In genomic region chr2:19367346-19367745, GRCh38 we compare ENCODE assay signal across 1 cellular context.
TF ChIP-seq lines count a peak whose summit lies in the region.

No MANE protein-coding gene starts in this region.

TF ChIP-seq in HepG2, 621 proteins besides CTCF, POLR2A, EP300 and RAD21:
- TF ChIP-seq CEBPB (IDR thresholded peaks at IDR 0.05; ENCODE audit: borderline replicate concordance, low read depth, low read length) = 0 out of 2 replicates have a peak, but pooled peaks have one; percentile 13
- no peak for TF ChIP-seq ZNF180 (CRISPR knock-in tag; IDR thresholded peaks at IDR 0.05; ENCODE audit: borderline replicate concordance, low read depth)
